In genomic region chr7:1920266-1920681, GRCh38 we compare ENCODE assay signal across 9 cellular contexts.
DNase-seq lines count a peak whose midpoint lies in the region; ATAC-seq and FAIRE-seq lines count a peak whose summit lies in the region.
"Had no signal": no experiment of that assay in that cellular context is flagged by ENCODE, and none has a peak within 500 bp of the region (broad histone marks: within the 10 kb centered on the region; RNA-seq: fewer than 3 reads in every experiment).

No MANE protein-coding gene starts in this region.

- H3K4me1 Mint-ChIP-seq in CD4-positive, alpha-beta memory T cell = peaks cover 43 to 78% (median 56%) of the 10 kb centered on the region in 4 donors
- H3K4me1 Mint-ChIP-seq in activated CD4-positive, alpha-beta memory T cell treated with anti-CD3 and anti-CD28 coated beads for 36 hours (ENCODE audit: low read depth) = peaks cover 54% of the 10 kb centered on the region

- no peak for FAIRE-seq in RCC 7860 (lab: Jason Lieb, UNC)

- H3K27me3 Mint-ChIP-seq in CD4-positive, alpha-beta memory T cell = no peaks in the 10 kb centered on the region
- peaks cover 3% of the 10 kb centered on the region for H3K27me3 Mint-ChIP-seq in activated CD4-positive, alpha-beta memory T cell treated with anti-CD3 and anti-CD28 coated beads for 36 hours

- peaks cover 4% of the 10 kb centered on the region for H3K36me3 ChIP-seq in CD4-positive, alpha-beta memory T cell (ENCODE audit: insufficient read depth, low read length)

- no peaks in the 10 kb centered on the region for H3K9me3 ChIP-seq in CD4-positive, alpha-beta memory T cell (ENCODE audit: control insufficient read depth in 1 of 2, low read length in 2 of 2)

- no peak overlapping the region for H3K27ac ChIP-seq in CD4-positive, alpha-beta memory T cell (ENCODE audit: low read depth, low read length)

- peak; percentile 50 to 73 (median 53) for DNase-seq in CD4-positive, alpha-beta memory T cell
- DNase-seq in activated CD4-positive, alpha-beta memory T cell treated with anti-CD3 and anti-CD28 coated beads for 36 hours = peak; percentile 52
- peak in 1 of 2 donors; percentile 41 for DNase-seq in left colon
- no peak for DNase-seq in RCC 7860 (ENCODE audit: low spot score)
- DNase-seq: DMS53 had no signal

- ATAC-seq in HG02870 (IDR thresholded peaks at IDR 0.05; ENCODE audit: unreplicated experiment) (peak; percentile 53), left colon (peak; percentile 3), HG02840 (IDR thresholded peaks at IDR 0.05; ENCODE audit: low FRiP score, unreplicated experiment) (no peak), HG03097 (IDR thresholded peaks at IDR 0.05; ENCODE audit: low FRiP score, unreplicated experiment) (no peak), HG02623 (IDR thresholded peaks at IDR 0.05; ENCODE audit: unreplicated experiment) (no peak)

- H3K27ac Mint-ChIP-seq in CD4-positive, alpha-beta memory T cell = peak overlapping the region; percentile 77 to 93 (median 89)
- no peak overlapping the region for H3K27ac Mint-ChIP-seq in activated CD4-positive, alpha-beta memory T cell treated with anti-CD3 and anti-CD28 coated beads for 36 hours

- peak overlapping the region; percentile 42 to 53 for H3K4me3 ChIP-seq in CD4-positive, alpha-beta memory T cell (ENCODE audit: low read length in 2 of 2)

- peaks cover 77% of the 10 kb centered on the region for H3K4me1 ChIP-seq in CD4-positive, alpha-beta memory T cell (ENCODE audit: insufficient read depth, low read length)

- no peaks in the 10 kb centered on the region for H3K27me3 ChIP-seq in CD4-positive, alpha-beta memory T cell (ENCODE audit: insufficient read depth, low read length)

- CTCF ChIA-PET in CD4-positive, alpha-beta memory T cell (lab: Charles Lee; ENCODE audit: partially characterized antibody) = no interaction called here
- CTCF ChIA-PET in activated CD4-positive, alpha-beta memory T cell treated with anti-CD3 and anti-CD28 coated beads for 36 hours (lab: Charles Lee) = interaction anchor here (1.1 kb wide), 1 partner anchor 25 kb away, joined by 3 read pairs; no protein-coding TSS in a partner anchor

- H3K36me3 Mint-ChIP-seq in CD4-positive, alpha-beta memory T cell = peaks cover 0 to 15% of the 10 kb centered on the region in 2 donors
- peaks cover 6% of the 10 kb centered on the region for H3K36me3 Mint-ChIP-seq in activated CD4-positive, alpha-beta memory T cell treated with anti-CD3 and anti-CD28 coated beads for 36 hours

- H3K9me3 Mint-ChIP-seq in CD4-positive, alpha-beta memory T cell = no peaks in the 10 kb centered on the region
- H3K9me3 Mint-ChIP-seq in activated CD4-positive, alpha-beta memory T cell treated with anti-CD3 and anti-CD28 coated beads for 36 hours = no peaks in the 10 kb centered on the region

- POLR2A ChIA-PET in CD4-positive, alpha-beta memory T cell (lab: Charles Lee; ENCODE audit: partially characterized antibody) = interaction anchor here (1.3 to 5.5 kb wide), 4 partner anchors 13 to 200 kb away, joined by 3 to 78 read pairs (median 5); no protein-coding TSS in a partner anchor
- POLR2A ChIA-PET in activated CD4-positive, alpha-beta memory T cell treated with anti-CD3 and anti-CD28 coated beads for 36 hours (lab: Charles Lee) = no interaction called here

- intact Hi-C loops in CD4-positive, alpha-beta memory T cell (cut with micrococcal nuclease) = loop anchor here (1.0 kb wide), 1 partner anchor 20 kb away; no protein-coding TSS in a partner anchor
- intact Hi-C loops in activated CD4-positive, alpha-beta memory T cell treated with anti-CD3 and anti-CD28 coated beads for 36 hours (cut with micrococcal nuclease) = loop anchor here (10.0 kb wide), 2 partner anchors 345 to 395 kb away; partner anchors contain the start of genes PSMG3 and SNX8
- intact Hi-C loops in left colon (cut with DNase I, micrococcal nuclease) = no loop called here

- peak overlapping the region; percentile 84 to 91 (median 89) for H3K4me3 Mint-ChIP-seq in CD4-positive, alpha-beta memory T cell
- H3K4me3 Mint-ChIP-seq in activated CD4-positive, alpha-beta memory T cell treated with anti-CD3 and anti-CD28 coated beads for 36 hours = peak overlapping the region; percentile 68

Comparison
In these comparisons a context has a peak if more than half of its experiments do, and no peak if none do; other contexts are left out.
1. ATAC-seq: peak in HG02870 (single experiment) and left colon (single experiment); none in HG02840 (single experiment), HG03097 (single experiment) and HG02623 (single experiment).
2. intact Hi-C loops: an anchor here in CD4-positive, alpha-beta memory T cell (1.0 kb wide) and activated CD4-positive, alpha-beta memory T cell treated with anti-CD3 and anti-CD28 coated beads for 36 hours (10.0 kb wide); none called in left colon.